ENCODE assay signal across 8 cellular contexts in genomic region chr17:49223517-49224197, GRCh38. TPM values are rescaled to one million over a fixed set of nuclear protein-coding genes. Genes with fewer than 3 reads are reported as not detected.
DNase-seq lines count a peak whose midpoint lies in the region; ATAC-seq and TF ChIP-seq lines count a peak whose summit lies in the region.

No MANE protein-coding gene starts in this region.

- peak overlapping the region; percentile 28 for H3K27ac Mint-ChIP-seq in activated CD8-positive, alpha-beta memory T cell treated with anti-CD3 and anti-CD28 coated beads, Interleukin-2, amount 10 ng/mL, durations not matched to agents 7 days and 5 days
- H3K27ac Mint-ChIP-seq in naive thymus-derived CD4-positive, alpha-beta T cell: peak overlapping the region in 7 of 9 donors; percentile 9 to 80 (median 45)

- DNase-seq in NCI-H345 (lab: John Stamatoyannopoulos, UW) (peak; percentile 37), epidermal melanocyte (ENCODE audit: insufficient read length, low spot score) (peak; percentile 70), testis (peak; percentile 75)
- DNase-seq in activated CD8-positive, alpha-beta memory T cell treated with anti-CD3 and anti-CD28 coated beads, Interleukin-2, amount 10 ng/mL, durations not matched to agents 7 days and 5 days: peak; percentile 82
- DNase-seq in naive thymus-derived CD4-positive, alpha-beta T cell: peak in 8 of 9 donors; percentile 33 to 76 (median 52)

- peaks cover 63% of the 10 kb centered on the region for H3K4me1 Mint-ChIP-seq in activated CD8-positive, alpha-beta memory T cell treated with anti-CD3 and anti-CD28 coated beads, Interleukin-2, amount 10 ng/mL, durations not matched to agents 7 days and 5 days
- peaks cover 12 to 53% (median 32%) of the 10 kb centered on the region in 7 donors for H3K4me1 Mint-ChIP-seq in naive thymus-derived CD4-positive, alpha-beta T cell

- no peaks in the 10 kb centered on the region for H3K27me3 ChIP-seq in naive thymus-derived CD4-positive, alpha-beta T cell (ENCODE audit: control insufficient read depth in 2 of 2, insufficient read depth in 2 of 2, low read length in 2 of 2)
- no peaks in the 10 kb centered on the region for H3K27me3 ChIP-seq in testis

- CTCF ChIA-PET in activated CD8-positive, alpha-beta memory T cell treated with anti-CD3 and anti-CD28 coated beads, Interleukin-2, amount 10 ng/mL, durations not matched to agents 7 days and 5 days (lab: Charles Lee): interaction anchor here (0.6 to 9.4 kb wide), 12 partner anchors 9 to 145 kb away, joined by 3 to 176 read pairs (median 8); partner anchors contain the start of genes ABI3 and GNGT2
- CTCF ChIA-PET in naive thymus-derived CD4-positive, alpha-beta T cell (lab: Charles Lee): interaction anchor here (0.6 to 7.0 kb wide), 8 partner anchors 12 to 73 kb away, joined by 3 to 143 read pairs (median 4); no protein-coding TSS in a partner anchor

- peaks cover 31% of the 10 kb centered on the region for H3K36me3 Mint-ChIP-seq in activated CD8-positive, alpha-beta memory T cell treated with anti-CD3 and anti-CD28 coated beads, Interleukin-2, amount 10 ng/mL, durations not matched to agents 7 days and 5 days
- H3K36me3 Mint-ChIP-seq in naive thymus-derived CD4-positive, alpha-beta T cell: peaks cover 0 to 40% (median 4%) of the 10 kb centered on the region in 5 donors

- H3K36me3 ChIP-seq in naive thymus-derived CD4-positive, alpha-beta T cell (ENCODE audit: control insufficient read depth in 2 of 3, insufficient read depth in 3 of 3, low read length in 3 of 3): peaks cover 0 to 16% (median 7%) of the 10 kb centered on the region in 3 experiments
- no peaks in the 10 kb centered on the region for H3K36me3 ChIP-seq in testis (ENCODE audit: low read depth, missing control alignments)

- TF ChIP-seq POLR2A in testis (IDR thresholded peaks at IDR 0.05): no peak

- intact Hi-C loops in naive thymus-derived CD4-positive, alpha-beta T cell (cut with micrococcal nuclease): loop anchor here in 1 of 2 donors (1.0 to 10.0 kb wide), 2 partner anchors 13 to 279 kb away; partner anchors contain the start of genes ABI3, GNGT2 and SNF8
- intact Hi-C loops in testis (cut with DNase I; ENCODE audit: low total_unique reads): no loop called here

- no peak overlapping the region for H3K27ac ChIP-seq in naive thymus-derived CD4-positive, alpha-beta T cell (ENCODE audit: low read depth, low read length)
- no peak overlapping the region for H3K27ac ChIP-seq in testis

- H3K4me1 ChIP-seq in naive thymus-derived CD4-positive, alpha-beta T cell (ENCODE audit: control insufficient read depth in 2 of 2, insufficient read depth in 2 of 2, low read length in 2 of 2): peaks cover 32 to 48% of the 10 kb centered on the region in 2 donors
- peaks cover 5% of the 10 kb centered on the region for H3K4me1 ChIP-seq in testis

- H3K4me3 Mint-ChIP-seq in activated CD8-positive, alpha-beta memory T cell treated with anti-CD3 and anti-CD28 coated beads, Interleukin-2, amount 10 ng/mL, durations not matched to agents 7 days and 5 days: peak overlapping the region; percentile 54
- H3K4me3 Mint-ChIP-seq in naive thymus-derived CD4-positive, alpha-beta T cell: peak overlapping the region; percentile 78 to 90 (median 84)

- H3K4me3 ChIP-seq in naive thymus-derived CD4-positive, alpha-beta T cell (ENCODE audit: low read length): peak overlapping the region; percentile 56
- H3K4me3 ChIP-seq in testis: peak overlapping the region; percentile 9 to 26

- POLR2A ChIA-PET in naive thymus-derived CD4-positive, alpha-beta T cell (lab: Charles Lee): interaction anchor here (0.6 to 17.4 kb wide), 6 partner anchors 7 to 616 kb away, joined by 3 to 237 read pairs (median 5); partner anchors contain the start of genes ABI3 and GNGT2

- H3K27me3 Mint-ChIP-seq in activated CD8-positive, alpha-beta memory T cell treated with anti-CD3 and anti-CD28 coated beads, Interleukin-2, amount 10 ng/mL, durations not matched to agents 7 days and 5 days: no peaks in the 10 kb centered on the region
- H3K27me3 Mint-ChIP-seq in naive thymus-derived CD4-positive, alpha-beta T cell: peaks cover 0 to 18% (median 0%) of the 10 kb centered on the region in 5 donors

- no peaks in the 10 kb centered on the region for H3K9me3 Mint-ChIP-seq in activated CD8-positive, alpha-beta memory T cell treated with anti-CD3 and anti-CD28 coated beads, Interleukin-2, amount 10 ng/mL, durations not matched to agents 7 days and 5 days (ENCODE audit: low read depth)
- peaks cover 0 to 1% (median 0%) of the 10 kb centered on the region in 11 donors for H3K9me3 Mint-ChIP-seq in naive thymus-derived CD4-positive, alpha-beta T cell

- ATAC-seq in activated CD8-positive, alpha-beta memory T cell treated with anti-CD3 and anti-CD28 coated beads, Interleukin-2, amount 10 ng/mL, durations not matched to agents 7 days and 5 days: peak; percentile 17
- peak; percentile 37 for ATAC-seq in naive thymus-derived CD4-positive, alpha-beta T cell
- ATAC-seq in GM18511 (IDR thresholded peaks at IDR 0.05; ENCODE audit: unreplicated experiment) (no peak), HG03108 (IDR thresholded peaks at IDR 0.05; ENCODE audit: unreplicated experiment) (no peak)

- peak; percentile 90 for TF ChIP-seq CTCF in GM12874 (IDR thresholded peaks at IDR 0.05; ENCODE audit: insufficient read depth, low read depth, low read length)
- TF ChIP-seq CTCF in testis (IDR thresholded peaks at IDR 0.05): peak; percentile 69 to 81 (median 75)

- no peaks in the 10 kb centered on the region for H3K9me3 ChIP-seq in naive thymus-derived CD4-positive, alpha-beta T cell (ENCODE audit: control insufficient read depth in 2 of 3, low read length in 3 of 3)
- H3K9me3 ChIP-seq in testis: no peaks in the 10 kb centered on the region

- WGBS in testis, 2 donors: 1% methylated on average over 23 to 31 of the region's 31 CpGs

RNA-seq across cellular contexts. Expression of gene PHOSPHO1, which starts 6.9 kb away (rescaled TPM):
- total RNA-seq in activated CD8-positive, alpha-beta memory T cell treated with anti-CD3 and anti-CD28 coated beads, Interleukin-2, amount 10 ng/mL, durations not matched to agents 7 days and 5 days: not detected
- under 1 TPM in 1 of 5 experiments, not detected in 4; 0.17 TPM for total RNA-seq in naive thymus-derived CD4-positive, alpha-beta T cell
- under 1 TPM; 0.46 to 0.99 TPM for polyA plus RNA-seq in naive thymus-derived CD4-positive, alpha-beta T cell
- total RNA-seq in testis: 100 to 1,000 TPM in 1 of 2 donors, 10 to 100 TPM in 1; 35.4 to 138 TPM
- polyA plus RNA-seq in testis (ENCODE audit: insufficient read depth, low read depth, low replicate concordance): 99.5 TPM

RNA-seq across cellular contexts. Expression of gene ABI3, which starts 13.2 kb away (rescaled TPM):
- total RNA-seq in activated CD8-positive, alpha-beta memory T cell treated with anti-CD3 and anti-CD28 coated beads, Interleukin-2, amount 10 ng/mL, durations not matched to agents 7 days and 5 days: 100 to 1,000 TPM; 116 to 121 TPM
- 10 to 100 TPM in 3 of 5 experiments, 1 to 10 TPM in 2; 8.2 to 57.8 (median 11.0) TPM for total RNA-seq in naive thymus-derived CD4-positive, alpha-beta T cell
- polyA plus RNA-seq in naive thymus-derived CD4-positive, alpha-beta T cell: 10 to 100 TPM; 15.0 to 21.8 TPM
- total RNA-seq in testis: 1 to 10 TPM in 1 of 2 donors, under 1 TPM in 1; 0.87 to 2.2 TPM
- polyA plus RNA-seq in testis (ENCODE audit: insufficient read depth, low read depth, low replicate concordance): 3.9 TPM

RNA-seq across cellular contexts. Expression of gene GNGT2, which starts 13.3 kb away (rescaled TPM):
- 10 to 100 TPM; 39.8 to 45.3 TPM for total RNA-seq in activated CD8-positive, alpha-beta memory T cell treated with anti-CD3 and anti-CD28 coated beads, Interleukin-2, amount 10 ng/mL, durations not matched to agents 7 days and 5 days
- total RNA-seq in naive thymus-derived CD4-positive, alpha-beta T cell: 10 to 100 TPM in 2 of 5 experiments, 1 to 10 TPM in 3; 2.8 to 16.9 (median 5.1) TPM
- 10 to 100 TPM in 1 of 2 donors, 1 to 10 TPM in 1; 8.3 to 11.7 TPM for polyA plus RNA-seq in naive thymus-derived CD4-positive, alpha-beta T cell
- total RNA-seq in testis: under 1 TPM in 1 of 2 donors, not detected in 1; 0.68 TPM
- 2.2 TPM for polyA plus RNA-seq in testis (ENCODE audit: insufficient read depth, low read depth, low replicate concordance)

Comparison
In these comparisons a context has a peak if more than half of its experiments do, and no peak if none do; other contexts are left out.
1. ATAC-seq: peak in activated CD8-positive, alpha-beta memory T cell treated with anti-CD3 and anti-CD28 coated beads, Interleukin-2, amount 10 ng/mL, durations not matched to agents 7 days and 5 days (single experiment) and naive thymus-derived CD4-positive, alpha-beta T cell (single experiment); none in GM18511 (single experiment) and HG03108 (single experiment).
2. RNA of gene PHOSPHO1, which starts 6.9 kb away (total RNA-seq): 35.4 to 138 TPM in testis; 0.17 TPM in naive thymus-derived CD4-positive, alpha-beta T cell and not detected in activated CD8-positive, alpha-beta memory T cell treated with anti-CD3 and anti-CD28 coated beads, Interleukin-2, amount 10 ng/mL, durations not matched to agents 7 days and 5 days; every median in the first group is over 10 times any median in the second.
3. Peak in every context shown above with its lines, with median percentiles within 50 percentile points of each other: DNase-seq.